ENCODE assay signal across 1 cellular context in the genomic region with DNA sequence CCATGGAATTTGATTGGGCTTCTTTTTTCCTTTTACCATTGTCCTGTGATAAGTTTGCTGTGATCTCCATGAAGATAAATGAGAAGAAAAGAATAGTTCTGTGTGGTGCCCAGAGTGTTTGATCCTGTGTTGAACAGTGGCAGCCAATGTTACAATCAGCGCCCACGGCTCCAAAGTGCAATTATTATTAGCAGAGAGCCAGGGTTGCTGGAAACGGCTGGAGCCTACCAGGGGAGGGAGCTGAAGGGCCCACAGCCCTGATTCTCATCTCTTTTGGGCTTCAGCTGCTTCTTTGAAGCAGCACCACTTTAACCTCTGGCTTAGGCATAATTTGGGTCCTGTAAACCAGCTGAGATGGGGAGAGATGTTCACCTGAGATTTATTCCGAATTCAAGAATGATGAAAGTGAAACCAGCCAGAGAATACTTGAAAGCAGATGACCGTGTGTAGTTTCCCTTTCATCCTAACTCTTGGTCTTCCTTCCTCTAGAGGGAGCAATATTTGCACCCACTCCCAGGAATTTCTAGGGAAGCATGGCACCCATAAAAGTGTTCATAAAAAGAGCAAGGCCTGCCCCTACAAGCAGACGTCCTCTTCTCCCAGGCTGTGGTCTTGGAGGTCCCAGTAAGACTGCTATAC.
TF ChIP-seq lines count a peak whose summit lies in the region.

No MANE protein-coding gene starts in this region.

TF ChIP-seq in GM23338, 12 proteins besides CTCF, POLR2A, EP300 and RAD21 (continued from another document):
- TF ChIP-seq, protein P1, sequence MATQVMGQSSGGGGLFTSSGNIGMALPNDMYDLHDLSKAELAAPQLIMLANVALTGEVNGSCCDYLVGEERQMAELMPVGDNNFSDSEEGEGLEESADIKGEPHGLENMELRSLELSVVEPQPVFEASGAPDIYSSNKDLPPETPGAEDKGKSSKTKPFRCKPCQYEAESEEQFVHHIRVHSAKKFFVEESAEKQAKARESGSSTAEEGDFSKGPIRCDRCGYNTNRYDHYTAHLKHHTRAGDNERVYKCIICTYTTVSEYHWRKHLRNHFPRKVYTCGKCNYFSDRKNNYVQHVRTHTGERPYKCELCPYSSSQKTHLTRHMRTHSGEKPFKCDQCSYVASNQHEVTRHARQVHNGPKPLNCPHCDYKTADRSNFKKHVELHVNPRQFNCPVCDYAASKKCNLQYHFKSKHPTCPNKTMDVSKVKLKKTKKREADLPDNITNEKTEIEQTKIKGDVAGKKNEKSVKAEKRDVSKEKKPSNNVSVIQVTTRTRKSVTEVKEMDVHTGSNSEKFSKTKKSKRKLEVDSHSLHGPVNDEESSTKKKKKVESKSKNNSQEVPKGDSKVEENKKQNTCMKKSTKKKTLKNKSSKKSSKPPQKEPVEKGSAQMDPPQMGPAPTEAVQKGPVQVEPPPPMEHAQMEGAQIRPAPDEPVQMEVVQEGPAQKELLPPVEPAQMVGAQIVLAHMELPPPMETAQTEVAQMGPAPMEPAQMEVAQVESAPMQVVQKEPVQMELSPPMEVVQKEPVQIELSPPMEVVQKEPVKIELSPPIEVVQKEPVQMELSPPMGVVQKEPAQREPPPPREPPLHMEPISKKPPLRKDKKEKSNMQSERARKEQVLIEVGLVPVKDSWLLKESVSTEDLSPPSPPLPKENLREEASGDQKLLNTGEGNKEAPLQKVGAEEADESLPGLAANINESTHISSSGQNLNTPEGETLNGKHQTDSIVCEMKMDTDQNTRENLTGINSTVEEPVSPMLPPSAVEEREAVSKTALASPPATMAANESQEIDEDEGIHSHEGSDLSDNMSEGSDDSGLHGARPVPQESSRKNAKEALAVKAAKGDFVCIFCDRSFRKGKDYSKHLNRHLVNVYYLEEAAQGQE (IDR thresholded peaks at IDR 0.05; ENCODE audit: unreplicated experiment): no peak
- TF ChIP-seq JUNB (IDR thresholded peaks at IDR 0.05; ENCODE audit: unreplicated experiment): no peak
- TF ChIP-seq STAT1 (IDR thresholded peaks at IDR 0.05; ENCODE audit: unreplicated experiment): no peak
- TF ChIP-seq EZH2phosphoT487 (IDR thresholded peaks at IDR 0.05; ENCODE audit: unreplicated experiment): no peak
- TF ChIP-seq, protein P2, sequence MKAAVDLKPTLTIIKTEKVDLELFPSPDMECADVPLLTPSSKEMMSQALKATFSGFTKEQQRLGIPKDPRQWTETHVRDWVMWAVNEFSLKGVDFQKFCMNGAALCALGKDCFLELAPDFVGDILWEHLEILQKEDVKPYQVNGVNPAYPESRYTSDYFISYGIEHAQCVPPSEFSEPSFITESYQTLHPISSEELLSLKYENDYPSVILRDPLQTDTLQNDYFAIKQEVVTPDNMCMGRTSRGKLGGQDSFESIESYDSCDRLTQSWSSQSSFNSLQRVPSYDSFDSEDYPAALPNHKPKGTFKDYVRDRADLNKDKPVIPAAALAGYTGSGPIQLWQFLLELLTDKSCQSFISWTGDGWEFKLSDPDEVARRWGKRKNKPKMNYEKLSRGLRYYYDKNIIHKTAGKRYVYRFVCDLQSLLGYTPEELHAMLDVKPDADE (IDR thresholded peaks at IDR 0.05): no peak
